In genomic region chr3:56980798-56981390, GRCh38 we compare ENCODE assay signal across 9 cellular contexts.
A peak's percentile ranks its signal among the peaks of the same experiment; 100 is the strongest.
DNase-seq lines count a peak whose midpoint lies in the region; ATAC-seq and TF ChIP-seq lines count a peak whose summit lies in the region.
"Had no signal": no experiment of that assay in that cellular context is flagged by ENCODE, and none has a peak within 500 bp of the region (broad histone marks: within the 10 kb centered on the region; RNA-seq: fewer than 3 reads in every experiment).

No MANE protein-coding gene starts in this region.

- CTCF ChIA-PET in activated CD4-positive, alpha-beta T cell treated with anti-CD3 and anti-CD28 coated beads for 36 hours (lab: Charles Lee), result interaction anchor here (0.5 to 2.5 kb wide), 16 partner anchors 8 to 542 kb away, joined by 3 to 22 read pairs (median 4); partner anchors contain the start of gene ARHGEF3
- CTCF ChIA-PET in activated CD8-positive, alpha-beta memory T cell treated with anti-CD3 and anti-CD28 coated beads, Interleukin-2, amount 10 ng/mL, durations not matched to agents 7 days and 5 days (lab: Charles Lee), result interaction anchor here (0.8 to 3.5 kb wide), 14 partner anchors 8 to 285 kb away, joined by 3 to 11 read pairs (median 4); partner anchors contain the start of gene ARHGEF3

- ATAC-seq in activated CD4-positive, alpha-beta T cell treated with anti-CD3 and anti-CD28 coated beads for 36 hours, result peak; percentile 95
- peak; percentile 94 for ATAC-seq in activated CD8-positive, alpha-beta memory T cell treated with anti-CD3 and anti-CD28 coated beads, Interleukin-2, amount 10 ng/mL, durations not matched to agents 7 days and 5 days
- ATAC-seq in Right ventricle myocardium superior (ENCODE audit: poor library complexity) (peak; percentile 78), HG03571 (IDR thresholded peaks at IDR 0.05; ENCODE audit: unreplicated experiment) (no peak)

- H3K4me1 ChIP-seq in prostate gland (replicated peaks), result no peaks in the 10 kb centered on the region

- 68% methylated on average over 5 of the region's 5 CpGs for WGBS in prostate gland

- intact Hi-C loops in activated CD4-positive, alpha-beta T cell treated with anti-CD3 and anti-CD28 coated beads for 36 hours (cut with DNase I, micrococcal nuclease), result loop anchor here (1.0 to 5.0 kb wide), 9 partner anchors 50 to 424 kb away; partner anchors contain the start of genes ARHGEF3 (in 1 of the 2) and CCDC66 (in 1 of the 2)
- intact Hi-C loops in Right ventricle myocardium superior (cut with DNase I), result loop anchor here (10.0 kb wide), 1 partner anchor 46 kb away; no protein-coding TSS in a partner anchor
- intact Hi-C loops in prostate gland (cut with DNase I), result no loop called here

- no peaks in the 10 kb centered on the region for H3K9me3 ChIP-seq in prostate gland

- no peak for TF ChIP-seq POLR2A in prostate gland (IDR thresholded peaks at IDR 0.05)

- H3K36me3 Mint-ChIP-seq in activated CD4-positive, alpha-beta T cell treated with anti-CD3 and anti-CD28 coated beads for 36 hours (ENCODE audit: low read depth), result no peaks in the 10 kb centered on the region
- H3K36me3 Mint-ChIP-seq in activated CD8-positive, alpha-beta memory T cell treated with anti-CD3 and anti-CD28 coated beads, Interleukin-2, amount 10 ng/mL, durations not matched to agents 7 days and 5 days, result no peaks in the 10 kb centered on the region

- H3K4me3 ChIP-seq in prostate gland, result no peak overlapping the region

- H3K9me3 Mint-ChIP-seq in activated CD4-positive, alpha-beta T cell treated with anti-CD3 and anti-CD28 coated beads for 36 hours (ENCODE audit: low read depth), result no peaks in the 10 kb centered on the region
- no peaks in the 10 kb centered on the region for H3K9me3 Mint-ChIP-seq in activated CD8-positive, alpha-beta memory T cell treated with anti-CD3 and anti-CD28 coated beads, Interleukin-2, amount 10 ng/mL, durations not matched to agents 7 days and 5 days (ENCODE audit: low read depth)
- H3K9me3 Mint-ChIP-seq: CD4-positive, alpha-beta T cell had no signal

- H3K27ac Mint-ChIP-seq in activated CD4-positive, alpha-beta T cell treated with anti-CD3 and anti-CD28 coated beads for 36 hours, result peak overlapping the region; percentile 78
- peak overlapping the region; percentile 39 for H3K27ac Mint-ChIP-seq in activated CD8-positive, alpha-beta memory T cell treated with anti-CD3 and anti-CD28 coated beads, Interleukin-2, amount 10 ng/mL, durations not matched to agents 7 days and 5 days
- H3K27ac Mint-ChIP-seq: CD4-positive, alpha-beta T cell had no signal

- no peak overlapping the region for H3K27ac ChIP-seq in prostate gland

- H3K4me1 Mint-ChIP-seq in activated CD4-positive, alpha-beta T cell treated with anti-CD3 and anti-CD28 coated beads for 36 hours, result peaks cover 23% of the 10 kb centered on the region
- peaks cover 32% of the 10 kb centered on the region for H3K4me1 Mint-ChIP-seq in activated CD8-positive, alpha-beta memory T cell treated with anti-CD3 and anti-CD28 coated beads, Interleukin-2, amount 10 ng/mL, durations not matched to agents 7 days and 5 days

- no peaks in the 10 kb centered on the region for H3K27me3 ChIP-seq in prostate gland (replicated peaks; ENCODE audit: insufficient read depth)

- no peaks in the 10 kb centered on the region for H3K27me3 Mint-ChIP-seq in activated CD4-positive, alpha-beta T cell treated with anti-CD3 and anti-CD28 coated beads for 36 hours
- H3K27me3 Mint-ChIP-seq in activated CD8-positive, alpha-beta memory T cell treated with anti-CD3 and anti-CD28 coated beads, Interleukin-2, amount 10 ng/mL, durations not matched to agents 7 days and 5 days, result no peaks in the 10 kb centered on the region
- H3K27me3 Mint-ChIP-seq: CD4-positive, alpha-beta T cell had no signal

- POLR2A ChIA-PET in activated CD4-positive, alpha-beta T cell treated with anti-CD3 and anti-CD28 coated beads for 36 hours (lab: Charles Lee), result interaction anchor here (0.6 to 1.3 kb wide), 2 partner anchors 14 to 180 kb away, joined by 4 to 7 read pairs; no protein-coding TSS in a partner anchor

- peak; percentile 82 for DNase-seq in activated CD4-positive, alpha-beta T cell treated with anti-CD3 and anti-CD28 coated beads for 36 hours
- no peak for DNase-seq in activated CD4-positive, alpha-beta T cell treated with anti-CD3 and anti-CD28 coated beads, Interleukin-2, amount 50 U/mL, for 1 hour
- peak; percentile 78 for DNase-seq in activated CD8-positive, alpha-beta memory T cell treated with anti-CD3 and anti-CD28 coated beads, Interleukin-2, amount 10 ng/mL, durations not matched to agents 7 days and 5 days
- DNase-seq in Right ventricle myocardium superior (peak; percentile 48), NCI-H146 treated with DMSO at 0.1 percent for 48 hours (lab: John Stamatoyannopoulos, UW; ENCODE audit: unreplicated experiment) (no peak), prostate gland (ENCODE audit: low spot score) (no peak)
- DNase-seq in stimulated activated CD4-positive, alpha-beta T cell treated with anti-CD3 and anti-CD28 coated beads, TNF-alpha, amount 100 ng/mL, for 48 hours (ENCODE audit: low read depth in 3 of 3), result peak; percentile 39 to 70 (median 55)

- H3K36me3 ChIP-seq in prostate gland, result no peaks in the 10 kb centered on the region

- TF ChIP-seq CTCF in prostate gland (IDR thresholded peaks at IDR 0.05), result no peak

- no peak overlapping the region for H3K4me3 Mint-ChIP-seq in activated CD4-positive, alpha-beta T cell treated with anti-CD3 and anti-CD28 coated beads for 36 hours
- no peak overlapping the region for H3K4me3 Mint-ChIP-seq in activated CD8-positive, alpha-beta memory T cell treated with anti-CD3 and anti-CD28 coated beads, Interleukin-2, amount 10 ng/mL, durations not matched to agents 7 days and 5 days
- H3K4me3 Mint-ChIP-seq: CD4-positive, alpha-beta T cell had no signal

Comparison
In these comparisons a context has a peak if more than half of its experiments do, and no peak if none do; other contexts are left out.
1. DNase-seq: peak in activated CD4-positive, alpha-beta T cell treated with anti-CD3 and anti-CD28 coated beads for 36 hours (single experiment), activated CD8-positive, alpha-beta memory T cell treated with anti-CD3 and anti-CD28 coated beads, Interleukin-2, amount 10 ng/mL, durations not matched to agents 7 days and 5 days (single experiment), Right ventricle myocardium superior (single experiment) and stimulated activated CD4-positive, alpha-beta T cell treated with anti-CD3 and anti-CD28 coated beads, TNF-alpha, amount 100 ng/mL, for 48 hours (3 of 3); none in activated CD4-positive, alpha-beta T cell treated with anti-CD3 and anti-CD28 coated beads, Interleukin-2, amount 50 U/mL, for 1 hour (single experiment), NCI-H146 treated with DMSO at 0.1 percent for 48 hours (single experiment) and prostate gland (single experiment).